In the genomic region with DNA sequence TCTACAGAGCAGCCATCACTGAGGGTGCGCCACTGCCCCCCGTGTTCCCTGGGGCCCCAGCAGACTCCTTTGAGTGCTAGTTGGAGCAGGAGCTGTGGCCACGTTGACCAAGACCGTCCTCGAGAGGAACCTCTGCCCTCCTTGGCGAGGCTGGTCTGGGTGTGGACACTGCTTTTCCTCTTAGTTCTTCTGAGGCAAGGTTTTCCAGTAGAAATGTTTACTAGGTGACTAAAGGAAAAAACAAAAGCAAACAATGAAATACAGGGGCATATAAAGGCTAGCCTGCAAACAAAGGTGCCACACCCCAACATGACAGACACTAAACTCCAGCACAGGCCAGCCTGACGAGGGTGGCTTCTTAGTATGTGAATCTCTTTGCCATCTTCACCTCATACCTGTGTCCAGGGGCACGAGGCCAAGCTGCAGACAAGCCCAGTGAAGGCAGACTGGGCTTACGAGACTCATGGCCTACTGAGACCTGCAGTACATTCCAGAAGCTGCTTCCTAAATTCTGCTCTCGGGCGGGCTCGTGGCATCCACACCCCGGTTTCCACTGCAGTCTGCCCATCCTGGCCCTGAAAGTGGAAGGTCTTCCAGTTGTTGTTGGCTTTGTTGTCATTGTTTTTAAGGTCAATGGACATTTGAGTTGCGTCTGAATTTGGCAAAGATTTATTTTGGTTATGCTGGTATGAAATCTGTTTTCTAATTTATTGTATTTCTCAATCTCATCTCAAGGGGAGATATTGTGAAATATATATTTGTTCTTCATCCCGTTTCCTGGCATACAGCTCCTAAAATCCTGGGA, we compare ENCODE assay signal across 19 cellular contexts. TPM values are rescaled to one million over a fixed set of nuclear protein-coding genes. Genes with fewer than 3 reads are reported as not detected.
DNase-seq lines count a peak whose midpoint lies in the region; ATAC-seq and TF ChIP-seq lines count a peak whose summit lies in the region.
"Had no signal": no experiment of that assay in that cellular context is flagged by ENCODE, and none has a peak within 500 bp of the region (broad histone marks: within the 10 kb centered on the region; RNA-seq: fewer than 3 reads in every experiment).

No MANE protein-coding gene starts in this region.

- H3K27ac ChIP-seq in PC-9 (peak overlapping the region; percentile 54), neural progenitor cell (no peak overlapping the region), upper lobe of right lung (no peak overlapping the region)
- H3K27ac ChIP-seq: HL-60 had no signal

- no peaks in the 10 kb centered on the region for H3K79me2 ChIP-seq in PC-9 (ENCODE audit: low read depth)
- H3K79me2 ChIP-seq in neural progenitor cell (ENCODE audit: low read depth) = no peaks in the 10 kb centered on the region

- peak; percentile 30 for ATAC-seq in upper lobe of right lung
- no peak for ATAC-seq in GM21528 (IDR thresholded peaks at IDR 0.05; ENCODE audit: low FRiP score, unreplicated experiment)
- ATAC-seq in effector memory CD8-positive, alpha-beta T cell (replicated peaks) = no peak
- ATAC-seq: T-cell had no signal

- H3K27me3 Mint-ChIP-seq in neural progenitor cell (ENCODE audit: insufficient read depth, low read depth) = peaks cover 11% of the 10 kb centered on the region
- peaks cover 10 to 11% of the 10 kb centered on the region in 2 donors for H3K27me3 Mint-ChIP-seq in effector memory CD8-positive, alpha-beta T cell

- H4K20me1 ChIP-seq in PC-9 (ENCODE audit: insufficient read depth) (no peaks in the 10 kb centered on the region), neural progenitor cell (ENCODE audit: low read depth) (no peaks in the 10 kb centered on the region)

- CTCF ChIA-PET in PC-9 (lab: Charles Lee) = no interaction called here

- peaks cover 39% of the 10 kb centered on the region for H3K4me1 ChIP-seq in PC-9 (replicated peaks; ENCODE audit: insufficient read depth)
- H3K4me1 ChIP-seq in neural progenitor cell = no peaks in the 10 kb centered on the region
- peaks cover 15% of the 10 kb centered on the region for H3K4me1 ChIP-seq in upper lobe of right lung

- no peak overlapping the region for H3K9ac ChIP-seq in neural progenitor cell

- H2AFZ ChIP-seq in PC-9 (peak overlapping the region; percentile 16; the same call in 1 of the 2 replicates), neural progenitor cell (replicated peaks) (no peak overlapping the region)

- DNase-seq in PC-9 (peak; percentile 48 to 88), fibroblast of the aortic adventitia (ENCODE audit: low read depth) (peak; percentile 52), neural progenitor cell (ENCODE audit: low spot score) (no peak), upper lobe of right lung (no peak), T-helper 9 cell (no peak)
- no peak for DNase-seq in effector memory CD8-positive, alpha-beta T cell
- DNase-seq: activated CD8-positive, alpha-beta memory T cell treated with anti-CD3 and anti-CD28 coated beads for 24 hours; Caco-2; dorsolateral prefrontal cortex; glutamatergic neuron; naive B cell; NCI-H2081; NCI-H446 treated with DMSO at 0.1 percent for 48 hours; stimulated activated CD4-positive, alpha-beta T cell treated with anti-CD3 and anti-CD28 coated beads, Interleukin-12 subunit alpha, Interleukin-12 subunit beta, amount 100 ng/mL, for 4 hours; T-cell had no signal

- H3F3A ChIP-seq in PC-9 (ENCODE audit: insufficient read depth, low read depth) (peaks cover 7% of the 10 kb centered on the region; the same call in 1 of the 2 replicates), neural progenitor cell (ENCODE audit: low read depth) (no peaks in the 10 kb centered on the region)

- intact Hi-C loops in PC-9 (cut with micrococcal nuclease; ENCODE audit: unreplicated experiment) = loop anchor here (1.0 to 5.0 kb wide), 3 partner anchors 25 to 146 kb away; no protein-coding TSS in a partner anchor
- intact Hi-C loops in upper lobe of right lung (cut with DNase I) = no loop called here

- no TSS peak for BruUV-seq in PC-9 (replicated peaks; lab: Mats Ljungman, UMichigan)

- H3K36me3 Mint-ChIP-seq in neural progenitor cell = no peaks in the 10 kb centered on the region
- no peaks in the 10 kb centered on the region for H3K36me3 Mint-ChIP-seq in effector memory CD8-positive, alpha-beta T cell (ENCODE audit: insufficient read depth)
- H3K36me3 Mint-ChIP-seq: naive B cell, T-cell had no signal

- POLR2A ChIA-PET in PC-9 (lab: Charles Lee; ENCODE audit: unreplicated experiment) = interaction anchor here (0.6 kb wide), 1 partner anchor 62 kb away, joined by 6 read pairs; no protein-coding TSS in a partner anchor

- no peaks in the 10 kb centered on the region for H3K36me3 ChIP-seq in PC-9 (ENCODE audit: low read depth)
- no peaks in the 10 kb centered on the region for H3K36me3 ChIP-seq in neural progenitor cell
- no peaks in the 10 kb centered on the region for H3K36me3 ChIP-seq in upper lobe of right lung
- H3K36me3 ChIP-seq: HAP-1 had no signal

- peak overlapping the region; percentile 56 for H3K4me2 ChIP-seq in PC-9
- no peak overlapping the region for H3K4me2 ChIP-seq in neural progenitor cell

- H3K27me3 ChIP-seq in PC-9 (ENCODE audit: insufficient read depth, low read depth) (no peaks in the 10 kb centered on the region), neural progenitor cell (no peaks in the 10 kb centered on the region), upper lobe of right lung (no peaks in the 10 kb centered on the region)
- H3K27me3 ChIP-seq: dorsolateral prefrontal cortex had no signal

- H3K9me3 Mint-ChIP-seq in neural progenitor cell = no peaks in the 10 kb centered on the region
- no peaks in the 10 kb centered on the region for H3K9me3 Mint-ChIP-seq in effector memory CD8-positive, alpha-beta T cell
- H3K9me3 Mint-ChIP-seq: T-cell had no signal

- H3K4me3 ChIP-seq in PC-9 (no peak overlapping the region; the same call in 1 of the 2 replicates), fibroblast of the aortic adventitia (ENCODE audit: low read depth, low read length) (no peak overlapping the region), neural progenitor cell (no peak overlapping the region), upper lobe of right lung (no peak overlapping the region)
- H3K4me3 ChIP-seq: dorsolateral prefrontal cortex, HAP-1 had no signal

- no peak for TF ChIP-seq CTCF in PC-9 (conservative IDR thresholded peaks at IDR 0.05)
- TF ChIP-seq CTCF in fibroblast of the aortic adventitia (IDR thresholded peaks at IDR 0.05; ENCODE audit: insufficient read depth, low read length) = no peak
- TF ChIP-seq CTCF in neural progenitor cell (IDR thresholded peaks at IDR 0.05) = no peak
- TF ChIP-seq CTCF in upper lobe of right lung (IDR thresholded peaks at IDR 0.05) = no peak

- H3K4me3 Mint-ChIP-seq in neural progenitor cell = no peak overlapping the region
- no peak overlapping the region for H3K4me3 Mint-ChIP-seq in effector memory CD8-positive, alpha-beta T cell
- H3K4me3 Mint-ChIP-seq: B cell, naive B cell, T-cell had no signal

- peak overlapping the region; percentile 24 for H3K27ac Mint-ChIP-seq in neural progenitor cell
- H3K27ac Mint-ChIP-seq in effector memory CD8-positive, alpha-beta T cell = no peak overlapping the region
- H3K27ac Mint-ChIP-seq: B cell, naive B cell, T-cell had no signal

- no peaks in the 10 kb centered on the region for H3K9me2 ChIP-seq in PC-9 (ENCODE audit: insufficient read depth)

- peaks cover 38% of the 10 kb centered on the region for H3K4me1 Mint-ChIP-seq in neural progenitor cell
- no peaks in the 10 kb centered on the region for H3K4me1 Mint-ChIP-seq in effector memory CD8-positive, alpha-beta T cell (ENCODE audit: low read depth in 2 of 2)
- H3K4me1 Mint-ChIP-seq: B cell, naive B cell, T-cell had no signal

- H3K9me3 ChIP-seq in PC-9 (ENCODE audit: insufficient read depth, low read depth) = no peaks in the 10 kb centered on the region
- no peaks in the 10 kb centered on the region for H3K9me3 ChIP-seq in neural progenitor cell (ENCODE audit: low read depth)
- no peaks in the 10 kb centered on the region for H3K9me3 ChIP-seq in upper lobe of right lung
- H3K9me3 ChIP-seq: Caco-2, HAP-1 had no signal

RNA-seq across cellular contexts. Expression of gene FAM50B, which starts 39.2 kb away (rescaled TPM):
- total RNA-seq in PC-9 (2021) (14.3 and 16.3 TPM in 2 replicates), fibroblast of the aortic adventitia (ENCODE audit: low replicate concordance) (6.0 and 7.4 TPM in 2 replicates), neural progenitor cell (ENCODE audit: low replicate concordance) (2.8 and 4.5 TPM in 2 replicates), upper lobe of right lung (13.1 TPM)
- total RNA-seq: Caco-2 had no signal

Comparison
In these comparisons a context has a peak if more than half of its experiments do, and no peak if none do; other contexts are left out.
1. DNase-seq: peak in PC-9 (2 of 2) and fibroblast of the aortic adventitia (single experiment); none in neural progenitor cell (single experiment), upper lobe of right lung (single experiment), effector memory CD8-positive, alpha-beta T cell (0 of 3) and T-helper 9 cell (single experiment).